Comparison of ENCODE assay signal across 9 cellular contexts in genomic region chr11:43573233-43573632, GRCh38.
DNase-seq lines count a peak whose midpoint lies in the region; ATAC-seq and TF ChIP-seq lines count a peak whose summit lies in the region.
"Had no signal": no experiment of that assay in that cellular context is flagged by ENCODE, and none has a peak within 500 bp of the region (broad histone marks: within the 10 kb centered on the region; RNA-seq: fewer than 3 reads in every experiment).

No MANE protein-coding gene starts in this region.

- ATAC-seq in GM23338 (peak; percentile 33), HG02763 (IDR thresholded peaks at IDR 0.05; ENCODE audit: unreplicated experiment) (no peak), T-helper 17 cell (no peak)

- H3K27me3 ChIP-seq in BE2C (peaks cover 1% of the 10 kb centered on the region; the same call in 1 of the 2 replicates), GM23338 (ENCODE audit: insufficient read depth) (peaks cover 87% of the 10 kb centered on the region)

- H3K36me3 ChIP-seq in BE2C (no peaks in the 10 kb centered on the region), GM23338 (ENCODE audit: insufficient read depth) (no peaks in the 10 kb centered on the region)

- H3K4me1 ChIP-seq in BE2C (0 out of 2 replicates have a peak, but pooled peaks cover 4% of the 10 kb centered on the region), GM23338 (ENCODE audit: insufficient read depth) (peaks cover 35% of the 10 kb centered on the region)

- H3K27me3 Mint-ChIP-seq in GM23338 (ENCODE audit: insufficient read depth, low read depth, poor library complexity) (peaks cover 57% of the 10 kb centered on the region), T-helper 17 cell (peaks cover 96% of the 10 kb centered on the region)

- peak overlapping the region; percentile 80 for H2AFZ ChIP-seq in GM23338

- no peak overlapping the region for H3K27ac ChIP-seq in GM23338 (ENCODE audit: low read depth)

- DNase-seq in BE2C, result peak; percentile 53
- peak; percentile 82 for DNase-seq in GM23338 (ENCODE audit: low spot score)
- DNase-seq in OCI-M1 (lab: John Stamatoyannopoulos, UW), result peak; percentile 80
- DNase-seq in foreskin fibroblast, result peak in 1 of 2 donors; percentile 14
- no peak for DNase-seq in NCI-H774 (lab: John Stamatoyannopoulos, UW)
- DNase-seq in T-helper 17 cell, result no peak
- DNase-seq in GDM1 (lab: John Stamatoyannopoulos, UW), result no peak
- DNase-seq: activated gamma-delta T cell had no signal

- no peak overlapping the region; the same call in 1 of the 2 replicates for H3K4me3 ChIP-seq in BE2C (ENCODE audit: low read depth, low read length)
- peak overlapping the region; percentile 38; the same call in 1 of the 2 replicates for H3K4me3 ChIP-seq in GM23338
- H3K4me3 ChIP-seq in foreskin fibroblast (ENCODE audit: low read depth in 1 of 2, low read length in 2 of 2), result no peak overlapping the region

- H3K36me3 Mint-ChIP-seq in GM23338 (ENCODE audit: low read depth) (no peaks in the 10 kb centered on the region), T-helper 17 cell (ENCODE audit: low read depth) (peaks cover 7% of the 10 kb centered on the region)

- 0 out of 2 replicates have a peak, but pooled peaks cover 6% of the 10 kb centered on the region for H3F3A ChIP-seq in GM23338 (replicated peaks; ENCODE audit: low read depth)

- H3K9me3 Mint-ChIP-seq in GM23338, result no peaks in the 10 kb centered on the region; the same call in 2 of the 3 replicates

- peak overlapping the region; percentile 64 for H3K4me2 ChIP-seq in GM23338

- H3K4me3 Mint-ChIP-seq in GM23338 (no peak overlapping the region), T-helper 17 cell (no peak overlapping the region)

- no peaks in the 10 kb centered on the region for H3K9me3 ChIP-seq in BE2C
- H3K9me3 ChIP-seq in T-helper 17 cell (ENCODE audit: control insufficient read depth, low read length, poor library complexity, severe bottlenecking), result no peaks in the 10 kb centered on the region

- no peaks in the 10 kb centered on the region for H3K9me2 ChIP-seq in GM23338 (ENCODE audit: insufficient read depth)

- H3K27ac Mint-ChIP-seq in GM23338, result no peak overlapping the region
- H3K27ac Mint-ChIP-seq in T-helper 17 cell, result no peak overlapping the region

- peak; percentile 56 for TF ChIP-seq CTCF in BE2C (IDR thresholded peaks at IDR 0.05; ENCODE audit: low read depth, low read length)
- peak; percentile 86 to 87 for TF ChIP-seq CTCF in GM23338 (conservative IDR thresholded peaks at IDR 0.05; ENCODE audit: low read depth in 2 of 2)
- peak; percentile 52 for TF ChIP-seq CTCF in foreskin fibroblast (IDR thresholded peaks at IDR 0.05; ENCODE audit: low read depth, low read length)

- no peaks in the 10 kb centered on the region for H3K79me2 ChIP-seq in GM23338 (replicated peaks; ENCODE audit: insufficient read depth)

- peaks cover 8% of the 10 kb centered on the region for H4K20me1 ChIP-seq in GM23338 (replicated peaks; ENCODE audit: insufficient read depth)

- peaks cover 29% of the 10 kb centered on the region for H3K4me1 Mint-ChIP-seq in GM23338
- peaks cover 6% of the 10 kb centered on the region for H3K4me1 Mint-ChIP-seq in T-helper 17 cell

TF ChIP-seq in GM23338, 12 proteins besides CTCF, POLR2A, EP300 and RAD21:
- peak; percentile 30 for TF ChIP-seq EZH2 (IDR thresholded peaks at IDR 0.05; ENCODE audit: low read depth, unreplicated experiment)
- no peak for TF ChIP-seq NANOG (IDR thresholded peaks at IDR 0.05; ENCODE audit: borderline replicate concordance)

Comparison
In these comparisons a context has a peak if more than half of its experiments do, and no peak if none do; other contexts are left out.
1. DNase-seq: peak in BE2C (single experiment), GM23338 (single experiment) and OCI-M1 (single experiment); none in NCI-H774 (single experiment), T-helper 17 cell (0 of 3) and GDM1 (single experiment).
2. Peak in every context shown above with its lines, with median percentiles within 50 percentile points of each other: CTCF ChIP-seq.